2 cellular contexts compared by ENCODE assay signal in the genomic region with DNA sequence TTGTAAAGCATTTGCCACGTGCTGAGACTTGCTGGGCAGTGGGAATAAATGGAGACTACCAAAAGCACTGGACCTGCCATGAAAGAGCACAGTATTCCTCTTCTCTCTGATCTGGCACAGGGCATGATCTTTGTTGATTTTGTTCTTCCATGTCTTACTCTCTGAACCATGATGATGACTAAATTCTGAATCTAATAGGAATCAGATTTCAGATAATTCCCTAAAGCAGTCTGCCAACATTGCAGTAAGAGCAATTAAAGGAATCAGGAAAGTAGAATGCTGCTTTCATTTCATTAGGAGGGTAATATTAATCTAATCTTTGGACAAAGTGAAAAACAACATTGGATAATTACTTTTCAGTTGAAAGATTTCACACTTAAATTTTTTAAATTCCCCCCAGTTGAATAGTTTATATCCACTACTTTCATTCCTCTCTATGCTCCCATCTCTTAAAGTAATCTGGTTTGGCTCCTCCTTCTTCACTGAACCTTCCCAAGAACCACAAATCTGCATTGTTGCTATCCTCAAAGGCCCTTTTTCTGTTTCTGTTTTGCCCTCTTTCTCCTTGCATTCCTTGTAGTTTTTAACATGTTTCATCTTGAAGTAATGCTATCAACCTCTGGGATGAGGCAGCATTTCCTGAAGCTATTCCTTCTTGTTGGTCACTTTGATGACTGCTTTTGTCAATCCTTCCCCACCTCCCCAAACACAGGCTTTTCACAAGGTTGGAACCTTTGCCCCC.
TF ChIP-seq lines count a peak whose summit lies in the region.

No MANE protein-coding gene starts in this region.

TF ChIP-seq in IMR-90, 13 proteins besides CTCF, POLR2A, EP300 and RAD21:
- TF ChIP-seq MAFK (IDR thresholded peaks at IDR 0.05; ENCODE audit: low read depth, low read length) (no peak), NFE2L2 (IDR thresholded peaks at IDR 0.05; ENCODE audit: low read depth, low read length) (no peak), SMC3 (IDR thresholded peaks at IDR 0.05; ENCODE audit: low read depth, low read length) (no peak), CHD1 (IDR thresholded peaks at IDR 0.05; ENCODE audit: low read depth, low read length) (no peak), BHLHE40 (IDR thresholded peaks at IDR 0.05; ENCODE audit: low read depth, low read length) (no peak), CEBPB (IDR thresholded peaks at IDR 0.05; ENCODE audit: low read depth, low read length) (no peak), RFX5 (IDR thresholded peaks at IDR 0.05; ENCODE audit: low read depth, low read length) (no peak), RCOR1 (IDR thresholded peaks at IDR 0.05; ENCODE audit: insufficient replicate concordance, low read length) (no peak), MAZ (IDR thresholded peaks at IDR 0.05; ENCODE audit: borderline replicate concordance, low read depth, low read length) (no peak), FOS (IDR thresholded peaks at IDR 0.05; ENCODE audit: low read depth, low read length) (no peak), MXI1 (IDR thresholded peaks at IDR 0.05; ENCODE audit: borderline replicate concordance, low read depth, low read length) (no peak)
- TF ChIP-seq, protein P1, sequence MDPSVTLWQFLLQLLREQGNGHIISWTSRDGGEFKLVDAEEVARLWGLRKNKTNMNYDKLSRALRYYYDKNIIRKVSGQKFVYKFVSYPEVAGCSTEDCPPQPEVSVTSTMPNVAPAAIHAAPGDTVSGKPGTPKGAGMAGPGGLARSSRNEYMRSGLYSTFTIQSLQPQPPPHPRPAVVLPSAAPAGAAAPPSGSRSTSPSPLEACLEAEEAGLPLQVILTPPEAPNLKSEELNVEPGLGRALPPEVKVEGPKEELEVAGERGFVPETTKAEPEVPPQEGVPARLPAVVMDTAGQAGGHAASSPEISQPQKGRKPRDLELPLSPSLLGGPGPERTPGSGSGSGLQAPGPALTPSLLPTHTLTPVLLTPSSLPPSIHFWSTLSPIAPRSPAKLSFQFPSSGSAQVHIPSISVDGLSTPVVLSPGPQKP (IDR thresholded peaks at IDR 0.05; ENCODE audit: borderline replicate concordance, low read depth, low read length): no peak
- TF ChIP-seq, protein P2, sequence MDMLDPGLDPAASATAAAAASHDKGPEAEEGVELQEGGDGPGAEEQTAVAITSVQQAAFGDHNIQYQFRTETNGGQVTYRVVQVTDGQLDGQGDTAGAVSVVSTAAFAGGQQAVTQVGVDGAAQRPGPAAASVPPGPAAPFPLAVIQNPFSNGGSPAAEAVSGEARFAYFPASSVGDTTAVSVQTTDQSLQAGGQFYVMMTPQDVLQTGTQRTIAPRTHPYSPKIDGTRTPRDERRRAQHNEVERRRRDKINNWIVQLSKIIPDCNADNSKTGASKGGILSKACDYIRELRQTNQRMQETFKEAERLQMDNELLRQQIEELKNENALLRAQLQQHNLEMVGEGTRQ (IDR thresholded peaks at IDR 0.05; ENCODE audit: low read depth, low read length): no peak

TF ChIP-seq in SK-N-SH, 30 proteins besides CTCF, POLR2A, EP300 and RAD21:
- TF ChIP-seq TCF12 (IDR thresholded peaks at IDR 0.05) (peak; percentile 70), JUND (IDR thresholded peaks at IDR 0.05) (peak; percentile 46; the same call in 1 of the 2 replicates), FOSL2 (IDR thresholded peaks at IDR 0.05; ENCODE audit: borderline replicate concordance, low read depth) (peak; percentile 61; the same call in 1 of the 2 replicates), NFIC (IDR thresholded peaks at IDR 0.05; ENCODE audit: borderline replicate concordance) (peak; percentile 65)
- TF ChIP-seq, protein P3, sequence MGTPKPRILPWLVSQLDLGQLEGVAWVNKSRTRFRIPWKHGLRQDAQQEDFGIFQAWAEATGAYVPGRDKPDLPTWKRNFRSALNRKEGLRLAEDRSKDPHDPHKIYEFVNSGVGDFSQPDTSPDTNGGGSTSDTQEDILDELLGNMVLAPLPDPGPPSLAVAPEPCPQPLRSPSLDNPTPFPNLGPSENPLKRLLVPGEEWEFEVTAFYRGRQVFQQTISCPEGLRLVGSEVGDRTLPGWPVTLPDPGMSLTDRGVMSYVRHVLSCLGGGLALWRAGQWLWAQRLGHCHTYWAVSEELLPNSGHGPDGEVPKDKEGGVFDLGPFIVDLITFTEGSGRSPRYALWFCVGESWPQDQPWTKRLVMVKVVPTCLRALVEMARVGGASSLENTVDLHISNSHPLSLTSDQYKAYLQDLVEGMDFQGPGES (IDR thresholded peaks at IDR 0.05; ENCODE audit: low read depth, low read length): no peak
- TF ChIP-seq, protein P4, sequence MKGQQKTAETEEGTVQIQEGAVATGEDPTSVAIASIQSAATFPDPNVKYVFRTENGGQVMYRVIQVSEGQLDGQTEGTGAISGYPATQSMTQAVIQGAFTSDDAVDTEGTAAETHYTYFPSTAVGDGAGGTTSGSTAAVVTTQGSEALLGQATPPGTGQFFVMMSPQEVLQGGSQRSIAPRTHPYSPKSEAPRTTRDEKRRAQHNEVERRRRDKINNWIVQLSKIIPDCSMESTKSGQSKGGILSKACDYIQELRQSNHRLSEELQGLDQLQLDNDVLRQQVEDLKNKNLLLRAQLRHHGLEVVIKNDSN (IDR thresholded peaks at IDR 0.05; ENCODE audit: borderline replicate concordance, low read depth): 0 out of 2 replicates have a peak, but pooled peaks have one; percentile 10
